15 cellular contexts compared by ENCODE assay signal in genomic region chr13:41460930-41461329, GRCh38. TPM values are rescaled to one million over a fixed set of nuclear protein-coding genes. Genes with fewer than 3 reads are reported as not detected.
DNase-seq lines count a peak whose midpoint lies in the region; ATAC-seq lines count a peak whose summit lies in the region.
"Had no signal": no experiment of that assay in that cellular context is flagged by ENCODE, and none has a peak within 500 bp of the region (broad histone marks: within the 10 kb centered on the region; RNA-seq: fewer than 3 reads in every experiment).

No MANE protein-coding gene starts in this region.

- no peaks in the 10 kb centered on the region for H3K9me2 ChIP-seq in Karpas-422 (replicated peaks; ENCODE audit: insufficient read depth, low read length)

- CTCF ChIA-PET in activated CD4-positive, alpha-beta T cell treated with anti-CD3 and anti-CD28 coated beads, Interleukin-2, amount 10 ng/mL, durations not matched to agents 7 days and 5 days (lab: Charles Lee) = interaction anchor here (1.6 to 3.1 kb wide), 3 partner anchors 9 to 87 kb away, joined by 4 to 27 read pairs (median 11); no protein-coding TSS in a partner anchor

- ATAC-seq in GM19035 (IDR thresholded peaks at IDR 0.05; ENCODE audit: unreplicated experiment) (no peak), GM21723 (IDR thresholded peaks at IDR 0.05; ENCODE audit: unreplicated experiment) (no peak), GM18517 (IDR thresholded peaks at IDR 0.05; ENCODE audit: unreplicated experiment) (no peak)

- H3K27me3 ChIP-seq in Karpas-422 (ENCODE audit: low read length) (no peaks in the 10 kb centered on the region), adipocyte (replicated peaks; ENCODE audit: control insufficient read depth, insufficient read depth, low read length) (no peaks in the 10 kb centered on the region)

- H3K79me2 ChIP-seq in Karpas-422 (ENCODE audit: low read length) = peaks cover 10% of the 10 kb centered on the region; the same call in 1 of the 2 replicates

- H3K27ac Mint-ChIP-seq in activated CD4-positive, alpha-beta T cell treated with anti-CD3 and anti-CD28 coated beads, Interleukin-2, amount 10 ng/mL, durations not matched to agents 7 days and 5 days = peak overlapping the region; percentile 62
- H3K27ac Mint-ChIP-seq: progenitor cell of endocrine pancreas had no signal

- H3K4me1 ChIP-seq in Karpas-422 (ENCODE audit: low read length) (peaks cover 89% of the 10 kb centered on the region), adipocyte (ENCODE audit: control insufficient read depth, insufficient read depth, low read length) (peaks cover 20% of the 10 kb centered on the region)

- no peaks in the 10 kb centered on the region for H3K9me3 Mint-ChIP-seq in activated CD4-positive, alpha-beta T cell treated with anti-CD3 and anti-CD28 coated beads, Interleukin-2, amount 10 ng/mL, durations not matched to agents 7 days and 5 days

- peak overlapping the region; percentile 76 for H3K4me3 Mint-ChIP-seq in activated CD4-positive, alpha-beta T cell treated with anti-CD3 and anti-CD28 coated beads, Interleukin-2, amount 10 ng/mL, durations not matched to agents 7 days and 5 days

- no peaks in the 10 kb centered on the region for H3K9me3 ChIP-seq in Karpas-422 (ENCODE audit: low read length)
- H3K9me3 ChIP-seq in adipocyte (ENCODE audit: control insufficient read depth, low read length) = no peaks in the 10 kb centered on the region

- peak overlapping the region; percentile 96 for H3K27ac ChIP-seq in Karpas-422 (ENCODE audit: low read length)
- peak overlapping the region in 5 of 21 experiments; percentile 12 to 95 (median 85) for H3K27ac ChIP-seq in skin epidermis

- peaks cover 29% of the 10 kb centered on the region for H3K36me3 ChIP-seq in Karpas-422 (ENCODE audit: insufficient read depth, low read length)
- H3K36me3 ChIP-seq in adipocyte (ENCODE audit: control insufficient read depth, insufficient read depth, low read length, severe bottlenecking) = peaks cover 34% of the 10 kb centered on the region

- POLR2A ChIA-PET in activated CD4-positive, alpha-beta T cell treated with anti-CD3 and anti-CD28 coated beads, Interleukin-2, amount 10 ng/mL, durations not matched to agents 7 days and 5 days (lab: Charles Lee) = no interaction called here

- H3K4me1 Mint-ChIP-seq in activated CD4-positive, alpha-beta T cell treated with anti-CD3 and anti-CD28 coated beads, Interleukin-2, amount 10 ng/mL, durations not matched to agents 7 days and 5 days = peaks cover 78% of the 10 kb centered on the region

- H4K20me1 ChIP-seq in Karpas-422 (ENCODE audit: insufficient read depth, low read depth, low read length) = 0 out of 2 replicates have a peak, but pooled peaks cover 4% of the 10 kb centered on the region

- H3K9ac ChIP-seq in Karpas-422 (ENCODE audit: low read length) (peak overlapping the region; percentile 86), adipocyte (ENCODE audit: low read length) (no peak overlapping the region)

- peaks cover 48% of the 10 kb centered on the region for H3K36me3 Mint-ChIP-seq in activated CD4-positive, alpha-beta T cell treated with anti-CD3 and anti-CD28 coated beads, Interleukin-2, amount 10 ng/mL, durations not matched to agents 7 days and 5 days (ENCODE audit: low read depth)

- H3K4me3 ChIP-seq in Karpas-422 (ENCODE audit: low read length) = peak overlapping the region; percentile 92
- H3K4me3 ChIP-seq in adipocyte (ENCODE audit: low read length) = peak overlapping the region; percentile 79
- H3K4me3 ChIP-seq in skin epidermis = peak overlapping the region in 4 of 7 experiments; percentile 53 to 72 (median 58)

- DNase-seq in activated CD4-positive, alpha-beta T cell treated with anti-CD3 and anti-CD28 coated beads, Interleukin-2, amount 10 ng/mL, durations not matched to agents 7 days and 5 days = no peak
- no peak for DNase-seq in activated CD4-positive, alpha-beta T cell treated with anti-CD3 and anti-CD28 coated beads for 4 hours
- DNase-seq in Karpas-422 (no peak), adipocyte (ENCODE audit: low read depth) (no peak)
- DNase-seq: ACHN; cerebellar nuclear complex; islet precursor cell; NCI-H2029; NCI-H526 treated with DMSO at 0.1 percent for 48 hours; stimulated activated CD4-positive, alpha-beta T cell treated with anti-CD3 and anti-CD28 coated beads, Interleukin-15, amount 100 ng/mL, for 24 hours had no signal

- H3K27me3 Mint-ChIP-seq in activated CD4-positive, alpha-beta T cell treated with anti-CD3 and anti-CD28 coated beads, Interleukin-2, amount 10 ng/mL, durations not matched to agents 7 days and 5 days = peaks cover 11% of the 10 kb centered on the region

- H3K4me2 ChIP-seq in Karpas-422 (ENCODE audit: low read depth, low read length, poor library complexity, severe bottlenecking) = peak overlapping the region; percentile 66

- H2AFZ ChIP-seq in Karpas-422 (ENCODE audit: low read length) = no peak overlapping the region

RNA-seq across cellular contexts. Expression of gene RGCC, which starts 3.6 kb away (rescaled TPM):
- 10 to 100 TPM; 39.2 to 40.8 TPM for total RNA-seq in activated CD4-positive, alpha-beta T cell treated with anti-CD3 and anti-CD28 coated beads, Interleukin-2, amount 10 ng/mL, durations not matched to agents 7 days and 5 days
- 69.3 and 109 TPM in 2 replicates for total RNA-seq in Karpas-422 (2014; rRNA removed; shearing (Covaris generic); ENCODE audit: low replicate concordance)
- total RNA-seq: progenitor cell of endocrine pancreas had no signal
